ENCODE assay signal across 10 cellular contexts in genomic region chr1:184827600-184828368, GRCh38.
DNase-seq lines count a peak whose midpoint lies in the region; ATAC-seq and TF ChIP-seq lines count a peak whose summit lies in the region.
"Had no signal": no experiment of that assay in that cellular context is flagged by ENCODE, and none has a peak within 500 bp of the region (broad histone marks: within the 10 kb centered on the region; RNA-seq: fewer than 3 reads in every experiment).

No MANE protein-coding gene starts in this region.

- H2AFZ ChIP-seq in PC-3 (ENCODE audit: low read length), result no peak overlapping the region
- no peak overlapping the region for H2AFZ ChIP-seq in fibroblast of lung (ENCODE audit: low read length)

- H3K9me2 ChIP-seq in PC-3 (replicated peaks; ENCODE audit: low read length), result no peaks in the 10 kb centered on the region

- ATAC-seq in PC-3 (peak; percentile 48; the same call in 1 of the 2 replicates), HG03159 (IDR thresholded peaks at IDR 0.05; ENCODE audit: unreplicated experiment) (no peak)
- no peak for ATAC-seq in activated CD8-positive, alpha-beta T cell treated with anti-CD3 and anti-CD28 coated beads for 36 hours

- H3K9me3 ChIP-seq in PC-3 (ENCODE audit: low read length) (no peaks in the 10 kb centered on the region), fibroblast of lung (ENCODE audit: control insufficient read depth, insufficient read depth, low read depth, low read length) (no peaks in the 10 kb centered on the region)

- peaks cover 4% of the 10 kb centered on the region for H3K27me3 Mint-ChIP-seq in nephron (ENCODE audit: low read depth)
- H3K27me3 Mint-ChIP-seq in activated T-helper 2 cell treated with anti-CD3 and anti-CD28 coated beads, Interferon-gamma antibody, Interleukin-2, Interleukin-4, amounts not matched to agents 10 μg/mL and 5 μg/mL and 100 μg/mL, durations not matched to agents 14 hours and 24 hours and 36 hours (ENCODE audit: low read depth), result no peaks in the 10 kb centered on the region
- H3K27me3 Mint-ChIP-seq in activated CD8-positive, alpha-beta T cell treated with anti-CD3 and anti-CD28 coated beads for 36 hours, result no peaks in the 10 kb centered on the region
- peaks cover 4% of the 10 kb centered on the region for H3K27me3 Mint-ChIP-seq in endothelial cell (ENCODE audit: unreplicated experiment)
- H3K27me3 Mint-ChIP-seq: activated B cell treated with CpG ODN at 0.5 μM for 24 hours; CD4-positive, CD25-positive, alpha-beta regulatory T cell had no signal

- H3K4me1 ChIP-seq in PC-3 (ENCODE audit: insufficient read depth, low read length) (peaks cover 10% of the 10 kb centered on the region), fibroblast of lung (ENCODE audit: control insufficient read depth, extremely low read depth, insufficient read depth, low read length) (peaks cover 4% of the 10 kb centered on the region)

- H3K4me3 ChIP-seq in AG10803 (ENCODE audit: low read length) (no peak overlapping the region), PC-3 (ENCODE audit: low read length) (no peak overlapping the region), fibroblast of lung (replicated peaks in 1 of 4; ENCODE audit: control extremely low read depth in 1 of 4, insufficient read depth in 1 of 4, low read depth in 3 of 4, low read length in 4 of 4) (no peak overlapping the region)

- CTCF ChIA-PET in PC-3 (lab: Charles Lee), result interaction anchor here (0.7 kb wide), 1 partner anchor 155 kb away, joined by 3 read pairs; no protein-coding TSS in a partner anchor
- CTCF ChIA-PET in activated CD8-positive, alpha-beta T cell treated with anti-CD3 and anti-CD28 coated beads for 36 hours (lab: Charles Lee), result interaction anchor here (1.1 to 1.5 kb wide), 2 partner anchors 23 to 342 kb away, joined by 3 to 5 read pairs; no protein-coding TSS in a partner anchor

- POLR2A ChIA-PET in PC-3 (lab: Charles Lee; ENCODE audit: unreplicated experiment), result no interaction called here
- POLR2A ChIA-PET in activated CD8-positive, alpha-beta T cell treated with anti-CD3 and anti-CD28 coated beads for 36 hours (lab: Charles Lee), result interaction anchor here (0.9 kb wide), 1 partner anchor 24 kb away, joined by 3 read pairs; no protein-coding TSS in a partner anchor

- H3K36me3 ChIP-seq in PC-3 (ENCODE audit: low read depth, low read length) (no peaks in the 10 kb centered on the region), fibroblast of lung (ENCODE audit: control insufficient read depth, insufficient read depth, low read length) (no peaks in the 10 kb centered on the region)

- H3K27ac Mint-ChIP-seq in nephron, result peak overlapping the region; percentile 35 to 81 (median 43)
- no peak overlapping the region for H3K27ac Mint-ChIP-seq in activated T-helper 2 cell treated with anti-CD3 and anti-CD28 coated beads, Interferon-gamma antibody, Interleukin-2, Interleukin-4, amounts not matched to agents 10 μg/mL and 5 μg/mL and 100 μg/mL, durations not matched to agents 14 hours and 24 hours and 36 hours
- no peak overlapping the region for H3K27ac Mint-ChIP-seq in activated CD8-positive, alpha-beta T cell treated with anti-CD3 and anti-CD28 coated beads for 36 hours
- H3K27ac Mint-ChIP-seq in endothelial cell (ENCODE audit: unreplicated experiment), result no peak overlapping the region
- H3K27ac Mint-ChIP-seq: activated B cell treated with CpG ODN at 0.5 μM for 24 hours had no signal

- H3K9me3 Mint-ChIP-seq in nephron (no peaks in the 10 kb centered on the region), endothelial cell (ENCODE audit: unreplicated experiment) (no peaks in the 10 kb centered on the region)
- no peaks in the 10 kb centered on the region for H3K9me3 Mint-ChIP-seq in activated T-helper 2 cell treated with anti-CD3 and anti-CD28 coated beads, Interferon-gamma antibody, Interleukin-2, Interleukin-4, amounts not matched to agents 10 μg/mL and 5 μg/mL and 100 μg/mL, durations not matched to agents 14 hours and 24 hours and 36 hours
- H3K9me3 Mint-ChIP-seq in activated CD8-positive, alpha-beta T cell treated with anti-CD3 and anti-CD28 coated beads for 36 hours, result no peaks in the 10 kb centered on the region
- H3K9me3 Mint-ChIP-seq: activated B cell treated with CpG ODN at 0.5 μM for 24 hours had no signal

- H3K4me2 ChIP-seq in PC-3 (ENCODE audit: low read length), result no peak overlapping the region
- H3K4me2 ChIP-seq in fibroblast of lung (ENCODE audit: extremely low read depth, insufficient read depth, low read length), result peak overlapping the region; percentile 8

- no peak overlapping the region for H3K27ac ChIP-seq in PC-3 (ENCODE audit: low read length)
- H3K27ac ChIP-seq in fibroblast of lung (ENCODE audit: insufficient read depth, low read length), result no peak overlapping the region

- DNase-seq in AG10803 (ENCODE audit: low read depth) (peak; percentile 63), PC-3 (peak; percentile 58), fibroblast of lung (ENCODE audit: low read depth in 2 of 2) (peak; percentile 45 to 88), endothelial cell (ENCODE audit: low spot score) (no peak)
- DNase-seq in activated T-helper 2 cell treated with anti-CD3 and anti-CD28 coated beads, Interferon-gamma antibody, Interleukin-2, Interleukin-4, amounts not matched to agents 10 μg/mL and 5 μg/mL and 100 μg/mL, durations not matched to agents 14 hours and 24 hours and 36 hours (ENCODE audit: low spot score), result no peak
- no peak for DNase-seq in activated CD8-positive, alpha-beta T cell treated with anti-CD3 and anti-CD28 coated beads for 36 hours
- DNase-seq: activated B cell treated with CpG ODN at 0.5 μM for 24 hours; CD4-positive, CD25-positive, alpha-beta regulatory T cell had no signal

- H3K79me2 ChIP-seq in PC-3 (ENCODE audit: low read length) (no peaks in the 10 kb centered on the region), fibroblast of lung (ENCODE audit: control insufficient read depth, insufficient read depth, low read length) (no peaks in the 10 kb centered on the region)

- H3K36me3 Mint-ChIP-seq in nephron (ENCODE audit: low read depth), result no peaks in the 10 kb centered on the region
- H3K36me3 Mint-ChIP-seq in activated T-helper 2 cell treated with anti-CD3 and anti-CD28 coated beads, Interferon-gamma antibody, Interleukin-2, Interleukin-4, amounts not matched to agents 10 μg/mL and 5 μg/mL and 100 μg/mL, durations not matched to agents 14 hours and 24 hours and 36 hours (ENCODE audit: low read depth), result peaks cover 38% of the 10 kb centered on the region
- peaks cover 4% of the 10 kb centered on the region for H3K36me3 Mint-ChIP-seq in activated CD8-positive, alpha-beta T cell treated with anti-CD3 and anti-CD28 coated beads for 36 hours (ENCODE audit: low read depth)
- H3K36me3 Mint-ChIP-seq in endothelial cell (ENCODE audit: low read depth, unreplicated experiment), result no peaks in the 10 kb centered on the region

- H3K9ac ChIP-seq in PC-3 (ENCODE audit: low read length) (no peak overlapping the region), fibroblast of lung (ENCODE audit: insufficient read depth, low read length) (no peak overlapping the region)

- H3F3A ChIP-seq in PC-3 (ENCODE audit: low read length, unreplicated experiment), result no peaks in the 10 kb centered on the region

- BruUV-seq in PC-3 (replicated peaks; lab: Mats Ljungman, UMichigan), result no TSS peak

- intact Hi-C loops in PC-3 (cut with micrococcal nuclease), result no loop called here
- intact Hi-C loops in activated T-helper 2 cell treated with anti-CD3 and anti-CD28 coated beads, Interferon-gamma antibody, Interleukin-2, Interleukin-4, amounts not matched to agents 10 μg/mL and 5 μg/mL and 100 μg/mL, durations not matched to agents 14 hours and 24 hours and 36 hours (cut with micrococcal nuclease), result no loop called here
- intact Hi-C loops in activated CD8-positive, alpha-beta T cell treated with anti-CD3 and anti-CD28 coated beads for 36 hours (cut with micrococcal nuclease), result no loop called here

- peaks cover 47% of the 10 kb centered on the region for H3K4me1 Mint-ChIP-seq in nephron
- H3K4me1 Mint-ChIP-seq in activated T-helper 2 cell treated with anti-CD3 and anti-CD28 coated beads, Interferon-gamma antibody, Interleukin-2, Interleukin-4, amounts not matched to agents 10 μg/mL and 5 μg/mL and 100 μg/mL, durations not matched to agents 14 hours and 24 hours and 36 hours (ENCODE audit: low read depth), result peaks cover 17% of the 10 kb centered on the region
- H3K4me1 Mint-ChIP-seq in activated CD8-positive, alpha-beta T cell treated with anti-CD3 and anti-CD28 coated beads for 36 hours (ENCODE audit: low read depth), result peaks cover 15% of the 10 kb centered on the region
- peaks cover 6% of the 10 kb centered on the region for H3K4me1 Mint-ChIP-seq in endothelial cell (ENCODE audit: unreplicated experiment)

- H3K4me3 Mint-ChIP-seq in nephron (no peak overlapping the region), endothelial cell (ENCODE audit: unreplicated experiment) (no peak overlapping the region)
- no peak overlapping the region for H3K4me3 Mint-ChIP-seq in activated T-helper 2 cell treated with anti-CD3 and anti-CD28 coated beads, Interferon-gamma antibody, Interleukin-2, Interleukin-4, amounts not matched to agents 10 μg/mL and 5 μg/mL and 100 μg/mL, durations not matched to agents 14 hours and 24 hours and 36 hours (ENCODE audit: low read depth)
- no peak overlapping the region for H3K4me3 Mint-ChIP-seq in activated CD8-positive, alpha-beta T cell treated with anti-CD3 and anti-CD28 coated beads for 36 hours
- H3K4me3 Mint-ChIP-seq: activated B cell treated with CpG ODN at 0.5 μM for 24 hours; CD4-positive, CD25-positive, alpha-beta regulatory T cell had no signal

- H3K27me3 ChIP-seq in PC-3 (ENCODE audit: low read length), result no peaks in the 10 kb centered on the region
- no peaks in the 10 kb centered on the region for H3K27me3 ChIP-seq in fibroblast of lung (ENCODE audit: control insufficient read depth, insufficient read depth, low read length)

- TF ChIP-seq CTCF in AG10803 (conservative IDR thresholded peaks at IDR 0.05; ENCODE audit: low read length), result no peak
- TF ChIP-seq CTCF in PC-3 (conservative IDR thresholded peaks at IDR 0.05; ENCODE audit: low read depth, low read length), result no peak
- no peak for TF ChIP-seq CTCF in fibroblast of lung (conservative IDR thresholded peaks at IDR 0.05 in 1 of 2, IDR thresholded peaks at IDR 0.05 in 1 of 2; ENCODE audit: low read depth in 1 of 2, low read length in 2 of 2)
- no peak for TF ChIP-seq CTCF in nephron (IDR thresholded peaks at IDR 0.05; ENCODE audit: unreplicated experiment in 3 of 3)
- TF ChIP-seq CTCF in activated CD8-positive, alpha-beta T cell treated with anti-CD3 and anti-CD28 coated beads for 36 hours (IDR thresholded peaks at IDR 0.05), result no peak
- no peak for TF ChIP-seq CTCF in endothelial cell (IDR thresholded peaks at IDR 0.05; ENCODE audit: unreplicated experiment)

- H4K20me1 ChIP-seq in PC-3 (ENCODE audit: low read length) (no peaks in the 10 kb centered on the region), fibroblast of lung (ENCODE audit: control insufficient read depth, extremely low read depth, insufficient read depth, low read length) (no peaks in the 10 kb centered on the region)

Comparison
In these comparisons a context has a peak if more than half of its experiments do, and no peak if none do; other contexts are left out.
1. DNase-seq: peak in AG10803 (single experiment), PC-3 (single experiment) and fibroblast of lung (2 of 2); none in activated T-helper 2 cell treated with anti-CD3 and anti-CD28 coated beads, Interferon-gamma antibody, Interleukin-2, Interleukin-4, amounts not matched to agents 10 μg/mL and 5 μg/mL and 100 μg/mL, durations not matched to agents 14 hours and 24 hours and 36 hours (single experiment), activated CD8-positive, alpha-beta T cell treated with anti-CD3 and anti-CD28 coated beads for 36 hours (single experiment) and endothelial cell (single experiment).
2. H3K27ac Mint-ChIP-seq: peak in nephron (3 of 3); none in activated T-helper 2 cell treated with anti-CD3 and anti-CD28 coated beads, Interferon-gamma antibody, Interleukin-2, Interleukin-4, amounts not matched to agents 10 μg/mL and 5 μg/mL and 100 μg/mL, durations not matched to agents 14 hours and 24 hours and 36 hours (single experiment), activated CD8-positive, alpha-beta T cell treated with anti-CD3 and anti-CD28 coated beads for 36 hours (single experiment) and endothelial cell (single experiment).